Comparison of ENCODE assay signal across 18 cellular contexts in the genomic region with DNA sequence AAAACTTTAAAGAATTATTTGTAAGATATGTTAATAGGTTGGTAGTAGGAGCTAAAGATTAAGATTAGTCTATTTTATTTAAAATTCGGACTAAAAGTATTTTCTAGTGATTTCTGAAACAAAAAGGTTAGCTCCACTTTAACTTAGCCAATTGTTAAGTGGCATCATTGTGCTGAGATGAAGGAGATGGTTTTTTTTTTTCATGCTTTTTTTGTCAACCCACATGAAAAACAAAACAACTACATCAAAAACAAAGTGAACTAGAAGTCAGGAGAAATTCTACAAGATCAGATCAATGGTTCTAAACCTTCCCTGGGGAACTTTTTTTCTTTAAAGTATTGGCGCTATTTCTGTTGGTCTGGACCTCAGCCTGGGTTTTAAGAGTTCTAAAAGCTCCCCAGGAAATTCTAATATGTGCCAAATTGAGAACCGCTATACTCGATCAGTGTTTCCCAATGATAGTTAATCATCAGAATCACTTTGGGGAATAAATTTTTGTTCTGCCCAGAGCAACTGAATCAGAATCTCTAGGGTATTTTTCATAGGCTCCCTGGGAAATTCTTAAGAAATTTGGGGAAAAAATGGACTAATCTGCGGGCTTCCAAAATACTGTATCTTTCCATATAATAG. TPM values are rescaled to one million over a fixed set of nuclear protein-coding genes. Genes with fewer than 3 reads are reported as not detected.
DNase-seq lines count a peak whose midpoint lies in the region; ATAC-seq and TF ChIP-seq lines count a peak whose summit lies in the region.
"Had no signal": no experiment of that assay in that cellular context is flagged by ENCODE, and none has a peak within 500 bp of the region (broad histone marks: within the 10 kb centered on the region; RNA-seq: fewer than 3 reads in every experiment).

No MANE protein-coding gene starts in this region.

- H3K36me3 ChIP-seq in HUES64 (ENCODE audit: insufficient read depth, low read length) (no peaks in the 10 kb centered on the region), parathyroid adenoma (ENCODE audit: control insufficient read depth, insufficient read depth, low read length) (no peaks in the 10 kb centered on the region)

- H3K36me3 Mint-ChIP-seq in T-helper 2 cell treated with Interferon-gamma antibody and Interleukin-4, amounts not matched to agents 5 μg/mL and 100 μg/mL, for 36 hours (ENCODE audit: low read depth), result peaks cover 3% of the 10 kb centered on the region
- peaks cover 8% of the 10 kb centered on the region for H3K36me3 Mint-ChIP-seq in brain
- H3K36me3 Mint-ChIP-seq: stimulated activated memory B cell treated with anti-CD40 and anti-IgM and Interleukin-4, amounts not matched to agents 10 μg/mL and 1 μg/mL and 100 μg/mL, for 72 hours had no signal

- peaks cover 15% of the 10 kb centered on the region; the same call in 1 of the 2 replicates for H3K4me1 ChIP-seq in HUES64 (ENCODE audit: insufficient read depth, low read length)
- H3K4me1 ChIP-seq in parathyroid adenoma, result peaks cover 11% of the 10 kb centered on the region

- no peak overlapping the region for H2AFZ ChIP-seq in parathyroid adenoma

- H3K4me3 Mint-ChIP-seq in T-helper 2 cell treated with Interferon-gamma antibody and Interleukin-4, amounts not matched to agents 5 μg/mL and 100 μg/mL, for 36 hours, result peak overlapping the region; percentile 45
- peak overlapping the region; percentile 92 to 96 (median 93) for H3K4me3 Mint-ChIP-seq in brain
- H3K4me3 Mint-ChIP-seq: CD14-positive monocyte; central memory CD8-positive, alpha-beta T cell; stimulated activated memory B cell treated with anti-CD40 and anti-IgM and Interleukin-4, amounts not matched to agents 10 μg/mL and 1 μg/mL and 100 μg/mL, for 72 hours had no signal

- H3K4me1 Mint-ChIP-seq in T-helper 2 cell treated with Interferon-gamma antibody and Interleukin-4, amounts not matched to agents 5 μg/mL and 100 μg/mL, for 36 hours (ENCODE audit: low read depth), result peaks cover 15% of the 10 kb centered on the region
- peaks cover 52% of the 10 kb centered on the region for H3K4me1 Mint-ChIP-seq in brain

- no peak overlapping the region for H3K27ac Mint-ChIP-seq in T-helper 2 cell treated with Interferon-gamma antibody and Interleukin-4, amounts not matched to agents 5 μg/mL and 100 μg/mL, for 36 hours
- peak overlapping the region in 2 of 5 experiments; percentile 45 to 98 for H3K27ac Mint-ChIP-seq in brain
- H3K27ac Mint-ChIP-seq: CD14-positive monocyte had no signal

- no peaks in the 10 kb centered on the region for H3K9me3 Mint-ChIP-seq in T-helper 2 cell treated with Interferon-gamma antibody and Interleukin-4, amounts not matched to agents 5 μg/mL and 100 μg/mL, for 36 hours
- H3K9me3 Mint-ChIP-seq in brain, result peaks cover 0 to 2% (median 0%) of the 10 kb centered on the region in 5 experiments
- H3K9me3 Mint-ChIP-seq: CD14-positive monocyte; central memory CD8-positive, alpha-beta T cell; stimulated activated memory B cell treated with anti-CD40 and anti-IgM and Interleukin-4, amounts not matched to agents 10 μg/mL and 1 μg/mL and 100 μg/mL, for 72 hours had no signal

- no peaks in the 10 kb centered on the region for H3K27me3 ChIP-seq in HUES64 (ENCODE audit: insufficient read depth, low read length)
- no peaks in the 10 kb centered on the region for H3K27me3 ChIP-seq in parathyroid adenoma (ENCODE audit: control insufficient read depth, insufficient read depth, low read length)

- H3K9me3 ChIP-seq in HUES64 (ENCODE audit: insufficient read depth, low read depth, low read length) (no peaks in the 10 kb centered on the region), parathyroid adenoma (ENCODE audit: control insufficient read depth, low read length) (no peaks in the 10 kb centered on the region)

- H3K4me3 ChIP-seq in HUES64 (ENCODE audit: low read length), result peak overlapping the region; percentile 88; the same call in 1 of the 2 replicates
- H3K4me3 ChIP-seq in parathyroid adenoma (ENCODE audit: low read depth, low read length), result peak overlapping the region; percentile 19

- H3K4me2 ChIP-seq in parathyroid adenoma (ENCODE audit: low read length), result no peak overlapping the region

- no peaks in the 10 kb centered on the region for H3K79me2 ChIP-seq in parathyroid adenoma

- TF ChIP-seq CTCF in brain (conservative IDR thresholded peaks at IDR 0.05), result no peak
- TF ChIP-seq CTCF in parathyroid adenoma (IDR thresholded peaks at IDR 0.05), result no peak

- DNase-seq in T-helper 2 cell treated with Interferon-gamma antibody and Interleukin-4, amounts not matched to agents 5 μg/mL and 100 μg/mL, for 36 hours (ENCODE audit: low spot score), result no peak
- DNase-seq in T-helper 2 cell (no peak), foreskin melanocyte (no peak), GF-D8 (lab: John Stamatoyannopoulos, UW) (no peak)
- DNase-seq: 8988T; DMS79; effector memory CD4-positive, alpha-beta T cell; left colon; NCI-H82; posterior cingulate gyrus; RPMI8226 had no signal

- 95% methylated on average over 4 of the region's 5 CpGs for WGBS in HUES64

- no peaks in the 10 kb centered on the region for H3K27me3 Mint-ChIP-seq in T-helper 2 cell treated with Interferon-gamma antibody and Interleukin-4, amounts not matched to agents 5 μg/mL and 100 μg/mL, for 36 hours (ENCODE audit: low read depth)
- H3K27me3 Mint-ChIP-seq in brain, result peaks cover 4% of the 10 kb centered on the region
- H3K27me3 Mint-ChIP-seq: central memory CD8-positive, alpha-beta T cell; stimulated activated memory B cell treated with anti-CD40 and anti-IgM and Interleukin-4, amounts not matched to agents 10 μg/mL and 1 μg/mL and 100 μg/mL, for 72 hours had no signal

- H3K9ac ChIP-seq in HUES64 (ENCODE audit: low read depth, low read length) (no peak overlapping the region), parathyroid adenoma (no peak overlapping the region)

- H3K27ac ChIP-seq in HUES64 (ENCODE audit: low read depth, low read length), result no peak overlapping the region
- H3K27ac ChIP-seq in parathyroid adenoma, result no peak overlapping the region

- no peak for ATAC-seq in HG03342 (IDR thresholded peaks at IDR 0.05; ENCODE audit: unreplicated experiment)
- ATAC-seq: left colon; stimulated activated memory B cell treated with anti-CD40 and anti-IgM and Interleukin-4, amounts not matched to agents 10 μg/mL and 1 μg/mL and 100 μg/mL, for 72 hours had no signal

RNA-seq across cellular contexts. Expression of a gene that starts 2.3 kb away (rescaled TPM):
- 2.1 TPM for polyA plus RNA-seq in HUES64 (2013, experiment 1 of 2)
- 4.0 TPM for polyA plus RNA-seq in HUES64 (2013, experiment 2 of 2)
- 3.5 TPM for polyA plus RNA-seq in brain (ENCODE audit: insufficient read depth, low read depth, low replicate concordance)

RNA-seq across cellular contexts. Expression of a gene that starts 22.9 kb away (rescaled TPM):
- 6.6 TPM for polyA plus RNA-seq in HUES64 (2013, experiment 1 of 2)
- polyA plus RNA-seq in HUES64 (2013, experiment 2 of 2), result 4.9 TPM
- polyA plus RNA-seq in brain (ENCODE audit: insufficient read depth, low read depth, low replicate concordance), result 3.1 TPM
